ENCODE assay signal across 21 cellular contexts in the genomic region with DNA sequence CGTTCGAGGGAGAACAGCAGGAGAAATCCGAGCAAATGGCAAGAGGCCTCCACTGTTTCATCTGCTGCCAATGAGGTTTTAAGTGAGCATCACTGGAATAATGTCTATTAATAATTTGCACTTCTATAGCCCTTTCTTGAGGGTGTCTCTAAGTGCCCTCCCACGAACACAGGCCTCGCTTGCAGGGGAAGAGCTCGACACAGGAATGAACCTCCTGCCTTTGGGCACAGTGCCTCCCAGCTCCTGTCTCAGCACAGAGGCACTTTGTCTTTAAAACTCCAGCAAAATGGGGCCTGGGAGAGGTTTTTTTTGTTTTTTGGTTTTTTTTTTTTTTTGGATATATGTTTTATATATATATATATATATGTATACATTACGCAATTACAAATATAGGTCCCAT. TPM values are rescaled to one million over a fixed set of nuclear protein-coding genes. Genes with fewer than 3 reads are reported as not detected.
DNase-seq lines count a peak whose midpoint lies in the region; ATAC-seq and TF ChIP-seq lines count a peak whose summit lies in the region.
"Had no signal": no experiment of that assay in that cellular context is flagged by ENCODE, and none has a peak within 500 bp of the region (broad histone marks: within the 10 kb centered on the region; RNA-seq: fewer than 3 reads in every experiment).

No MANE protein-coding gene starts in this region.

- no peaks in the 10 kb centered on the region for H3K79me2 ChIP-seq in hepatocyte

- CTCF ChIA-PET in AG04450 (lab: Charles Lee) = interaction anchor here (0.6 to 4.0 kb wide), 27 partner anchors 8 to 425 kb away, joined by 3 to 70 read pairs (median 4); no protein-coding TSS in a partner anchor
- CTCF ChIA-PET in GM10248 (lab: Yijun Ruan, JAX) = interaction anchor here (0.7 to 3.5 kb wide), 25 partner anchors 14 to 477 kb away, joined by 3 to 27 read pairs (median 4); no protein-coding TSS in a partner anchor

- H3K27me3 Mint-ChIP-seq in activated T-helper 17 cell treated with anti-CD3 and anti-CD28 coated beads, Interleukin-2, amount 50 U/mL, for 72 hours = peaks cover 26% of the 10 kb centered on the region

- H2AFZ ChIP-seq in hepatocyte = no peak overlapping the region

- 77% methylated on average over 7 of the region's 7 CpGs for WGBS in hepatocyte (ENCODE audit: low lambda C conversion rate, missing lambda C conversion rate)

- H3K36me3 ChIP-seq in hepatocyte (replicated peaks; ENCODE audit: insufficient read depth, low read depth) = no peaks in the 10 kb centered on the region
- H3K36me3 ChIP-seq: BE2C, colonic mucosa, Peyer's patch, suprapubic skin had no signal

- H4K20me1 ChIP-seq in hepatocyte (ENCODE audit: insufficient read depth, poor library complexity, severe bottlenecking) = no peaks in the 10 kb centered on the region

- POLR2A ChIA-PET in AG04450 (lab: Yijun Ruan, JAX) (no interaction called here), GM10248 (lab: Yijun Ruan, JAX) (no interaction called here)

- H3K36me3 Mint-ChIP-seq in activated T-helper 17 cell treated with anti-CD3 and anti-CD28 coated beads, Interleukin-2, amount 50 U/mL, for 72 hours (ENCODE audit: low read depth) = no peaks in the 10 kb centered on the region
- H3K36me3 Mint-ChIP-seq: activated naive CD4-positive, alpha-beta T cell treated with anti-CD3 and anti-CD28 coated beads, Interleukin-2, amount 50 U/mL, for 72 hours; stimulated activated effector memory CD8-positive, alpha-beta T cell treated with anti-CD3 and anti-CD28 coated beads, Interleukin-12 subunit alpha, Interleukin-12 subunit beta, amount 100 ng/mL, for 72 hours had no signal

- H3K4me3 Mint-ChIP-seq in activated T-helper 17 cell treated with anti-CD3 and anti-CD28 coated beads, Interleukin-2, amount 50 U/mL, for 72 hours = peak overlapping the region; percentile 54

- H3K9me3 Mint-ChIP-seq in activated T-helper 17 cell treated with anti-CD3 and anti-CD28 coated beads, Interleukin-2, amount 50 U/mL, for 72 hours = no peaks in the 10 kb centered on the region
- H3K9me3 Mint-ChIP-seq: activated naive CD4-positive, alpha-beta T cell treated with anti-CD3 and anti-CD28 coated beads, Interleukin-2, amount 50 U/mL, for 72 hours; stimulated activated effector memory CD8-positive, alpha-beta T cell treated with anti-CD3 and anti-CD28 coated beads, Interleukin-12 subunit alpha, Interleukin-12 subunit beta, amount 100 ng/mL, for 72 hours had no signal

- peak overlapping the region; percentile 11 for H3K27ac ChIP-seq in AG04450 (ENCODE audit: low read depth, low read length)
- H3K27ac ChIP-seq in hepatocyte = no peak overlapping the region
- H3K27ac ChIP-seq: colonic mucosa, epithelial cell of prostate, Peyer's patch, suprapubic skin, VCaP had no signal

- no peaks in the 10 kb centered on the region for H3K9me2 ChIP-seq in hepatocyte (replicated peaks; ENCODE audit: insufficient read depth)

- peak overlapping the region; percentile 73 for H3K4me2 ChIP-seq in hepatocyte

- H3K27me3 ChIP-seq in AG04450 (ENCODE audit: control insufficient read depth, insufficient read depth, low read length) (peaks cover 42% of the 10 kb centered on the region), hepatocyte (peaks cover 22% of the 10 kb centered on the region)
- H3K27me3 ChIP-seq: colonic mucosa, Peyer's patch had no signal

- no peaks in the 10 kb centered on the region for H3K4me1 Mint-ChIP-seq in activated T-helper 17 cell treated with anti-CD3 and anti-CD28 coated beads, Interleukin-2, amount 50 U/mL, for 72 hours

- no peak for TF ChIP-seq CTCF in AG04450 (IDR thresholded peaks at IDR 0.05; ENCODE audit: low read depth, low read length)
- TF ChIP-seq CTCF in hepatocyte (IDR thresholded peaks at IDR 0.05; ENCODE audit: poor library complexity) = no peak
- no peak for TF ChIP-seq CTCF in GM10248 (IDR thresholded peaks at IDR 0.05; ENCODE audit: control extremely low read depth, extremely low read depth, low read depth, missing control alignments)

- ATAC-seq in activated T-helper 17 cell treated with anti-CD3 and anti-CD28 coated beads, Interleukin-2, amount 50 U/mL, for 72 hours (replicated peaks) = no peak
- ATAC-seq in HG02840 (IDR thresholded peaks at IDR 0.05; ENCODE audit: low FRiP score, unreplicated experiment) (no peak), HG02870 (IDR thresholded peaks at IDR 0.05; ENCODE audit: unreplicated experiment) (no peak)

- no peak overlapping the region for H3K4me3 ChIP-seq in AG04450 (ENCODE audit: low read depth, low read length)
- no peak overlapping the region for H3K4me3 ChIP-seq in hepatocyte
- H3K4me3 ChIP-seq: colonic mucosa had no signal

- H3K9me3 ChIP-seq in AG04450 (ENCODE audit: control insufficient read depth, insufficient read depth, low read length) = no peaks in the 10 kb centered on the region
- H3K9me3 ChIP-seq in hepatocyte (ENCODE audit: low read depth) = no peaks in the 10 kb centered on the region
- H3K9me3 ChIP-seq: BE2C, colonic mucosa, Peyer's patch, suprapubic skin had no signal

- H3K27ac Mint-ChIP-seq in activated T-helper 17 cell treated with anti-CD3 and anti-CD28 coated beads, Interleukin-2, amount 50 U/mL, for 72 hours = no peak overlapping the region
- H3K27ac Mint-ChIP-seq: activated naive CD4-positive, alpha-beta T cell treated with anti-CD3 and anti-CD28 coated beads, Interleukin-2, amount 50 U/mL, for 72 hours; stimulated activated effector memory CD8-positive, alpha-beta T cell treated with anti-CD3 and anti-CD28 coated beads, Interleukin-12 subunit alpha, Interleukin-12 subunit beta, amount 100 ng/mL, for 72 hours had no signal

- DNase-seq in AG04450 (ENCODE audit: low read depth, low spot score) (no peak), hepatocyte (ENCODE audit: low spot score) (no peak), pons (ENCODE audit: low spot score) (peak; percentile 75), NCI-H82 (lab: John Stamatoyannopoulos, UW) (no peak), GM10248 (ENCODE audit: extremely low spot score) (no peak)
- DNase-seq: SHP77 treated with DMSO at 0.1 percent for 48 hours had no signal

- H3K4me1 ChIP-seq in hepatocyte (ENCODE audit: insufficient read depth) = no peaks in the 10 kb centered on the region
- H3K4me1 ChIP-seq: BE2C, colonic mucosa, Peyer's patch had no signal

RNA-seq across cellular contexts. Expression of a gene that starts 56.6 kb away (rescaled TPM):
- polyA plus RNA-seq in AG04450 (2011; rRNA removed) (not detected in 2 replicates), hepatocyte (not detected in 2 replicates)
- polyA minus RNA-seq in AG04450 (2011; rRNA and poly(A)+ RNA removed) = not detected in 2 replicates
- not detected for total RNA-seq in activated T-helper 17 cell treated with anti-CD3 and anti-CD28 coated beads, Interleukin-2, amount 50 U/mL, for 72 hours
- total RNA-seq in hepatocyte = not detected in 2 replicates
- total RNA-seq: aorta, colonic mucosa, Peyer's patch, ureter had no signal
- polyA plus RNA-seq: aorta, keratinocyte, liver had no signal
